1 cellular context compared by ENCODE assay signal in the genomic region with DNA sequence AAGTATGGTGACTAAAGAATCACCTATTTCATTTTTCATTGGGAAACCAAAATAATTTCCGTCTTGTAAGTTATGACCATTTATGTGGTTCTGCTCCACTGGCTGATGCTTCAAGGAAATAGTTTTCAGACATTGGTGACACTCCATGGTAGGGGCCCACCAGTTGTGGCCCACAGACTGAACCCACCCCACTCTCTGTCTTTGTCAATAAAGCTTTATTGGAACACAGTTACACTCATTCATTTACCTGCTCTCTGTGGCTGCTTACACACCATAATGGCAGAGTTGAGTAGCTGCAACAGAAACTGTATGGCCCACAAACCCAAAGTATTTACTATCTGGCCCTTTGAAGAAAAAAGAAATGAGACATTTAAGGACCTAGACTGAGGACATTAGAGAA.
TF ChIP-seq lines count a peak whose summit lies in the region.

No MANE protein-coding gene starts in this region.

TF ChIP-seq in GM23338, 12 proteins besides CTCF, POLR2A, EP300 and RAD21 (continued from another document):
- TF ChIP-seq, protein P1, sequence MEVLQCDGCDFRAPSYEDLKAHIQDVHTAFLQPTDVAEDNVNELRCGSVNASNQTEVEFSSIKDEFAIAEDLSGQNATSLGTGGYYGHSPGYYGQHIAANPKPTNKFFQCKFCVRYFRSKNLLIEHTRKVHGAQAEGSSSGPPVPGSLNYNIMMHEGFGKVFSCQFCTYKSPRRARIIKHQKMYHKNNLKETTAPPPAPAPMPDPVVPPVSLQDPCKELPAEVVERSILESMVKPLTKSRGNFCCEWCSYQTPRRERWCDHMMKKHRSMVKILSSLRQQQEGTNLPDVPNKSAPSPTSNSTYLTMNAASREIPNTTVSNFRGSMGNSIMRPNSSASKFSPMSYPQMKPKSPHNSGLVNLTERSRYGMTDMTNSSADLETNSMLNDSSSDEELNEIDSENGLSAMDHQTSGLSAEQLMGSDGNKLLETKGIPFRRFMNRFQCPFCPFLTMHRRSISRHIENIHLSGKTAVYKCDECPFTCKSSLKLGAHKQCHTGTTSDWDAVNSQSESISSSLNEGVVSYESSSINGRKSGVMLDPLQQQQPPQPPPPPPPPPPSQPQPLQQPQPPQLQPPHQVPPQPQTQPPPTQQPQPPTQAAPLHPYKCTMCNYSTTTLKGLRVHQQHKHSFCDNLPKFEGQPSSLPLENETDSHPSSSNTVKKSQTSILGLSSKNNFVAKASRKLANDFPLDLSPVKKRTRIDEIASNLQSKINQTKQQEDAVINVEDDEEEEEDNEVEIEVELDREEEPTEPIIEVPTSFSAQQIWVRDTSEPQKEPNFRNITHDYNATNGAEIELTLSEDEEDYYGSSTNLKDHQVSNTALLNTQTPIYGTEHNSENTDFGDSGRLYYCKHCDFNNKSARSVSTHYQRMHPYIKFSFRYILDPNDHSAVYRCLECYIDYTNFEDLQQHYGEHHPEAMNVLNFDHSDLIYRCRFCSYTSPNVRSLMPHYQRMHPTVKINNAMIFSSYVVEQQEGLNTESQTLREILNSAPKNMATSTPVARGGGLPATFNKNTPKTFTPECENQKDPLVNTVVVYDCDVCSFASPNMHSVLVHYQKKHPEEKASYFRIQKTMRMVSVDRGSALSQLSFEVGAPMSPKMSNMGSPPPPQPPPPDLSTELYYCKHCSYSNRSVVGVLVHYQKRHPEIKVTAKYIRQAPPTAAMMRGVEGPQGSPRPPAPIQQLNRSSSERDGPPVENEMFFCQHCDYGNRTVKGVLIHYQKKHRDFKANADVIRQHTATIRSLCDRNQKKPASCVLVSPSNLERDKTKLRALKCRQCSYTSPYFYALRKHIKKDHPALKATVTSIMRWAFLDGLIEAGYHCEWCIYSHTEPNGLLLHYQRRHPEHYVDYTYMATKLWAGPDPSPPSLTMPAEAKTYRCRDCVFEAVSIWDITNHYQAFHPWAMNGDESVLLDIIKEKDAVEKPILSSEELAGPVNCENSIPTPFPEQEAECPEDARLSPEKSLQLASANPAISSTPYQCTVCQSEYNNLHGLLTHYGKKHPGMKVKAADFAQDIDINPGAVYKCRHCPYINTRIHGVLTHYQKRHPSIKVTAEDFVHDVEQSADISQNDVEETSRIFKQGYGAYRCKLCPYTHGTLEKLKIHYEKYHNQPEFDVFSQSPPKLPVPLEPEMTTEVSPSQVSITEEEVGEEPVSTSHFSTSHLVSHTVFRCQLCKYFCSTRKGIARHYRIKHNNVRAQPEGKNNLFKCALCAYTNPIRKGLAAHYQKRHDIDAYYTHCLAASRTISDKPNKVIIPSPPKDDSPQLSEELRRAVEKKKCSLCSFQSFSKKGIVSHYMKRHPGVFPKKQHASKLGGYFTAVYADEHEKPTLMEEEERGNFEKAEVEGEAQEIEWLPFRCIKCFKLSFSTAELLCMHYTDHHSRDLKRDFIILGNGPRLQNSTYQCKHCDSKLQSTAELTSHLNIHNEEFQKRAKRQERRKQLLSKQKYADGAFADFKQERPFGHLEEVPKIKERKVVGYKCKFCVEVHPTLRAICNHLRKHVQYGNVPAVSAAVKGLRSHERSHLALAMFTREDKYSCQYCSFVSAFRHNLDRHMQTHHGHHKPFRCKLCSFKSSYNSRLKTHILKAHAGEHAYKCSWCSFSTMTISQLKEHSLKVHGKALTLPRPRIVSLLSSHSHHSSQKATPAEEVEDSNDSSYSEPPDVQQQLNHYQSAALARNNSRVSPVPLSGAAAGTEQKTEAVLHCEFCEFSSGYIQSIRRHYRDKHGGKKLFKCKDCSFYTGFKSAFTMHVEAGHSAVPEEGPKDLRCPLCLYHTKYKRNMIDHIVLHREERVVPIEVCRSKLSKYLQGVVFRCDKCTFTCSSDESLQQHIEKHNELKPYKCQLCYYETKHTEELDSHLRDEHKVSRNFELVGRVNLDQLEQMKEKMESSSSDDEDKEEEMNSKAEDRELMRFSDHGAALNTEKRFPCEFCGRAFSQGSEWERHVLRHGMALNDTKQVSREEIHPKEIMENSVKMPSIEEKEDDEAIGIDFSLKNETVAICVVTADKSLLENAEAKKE (CRISPR knock-in tag; IDR thresholded peaks at IDR 0.05), result no peak
- TF ChIP-seq, protein P2, sequence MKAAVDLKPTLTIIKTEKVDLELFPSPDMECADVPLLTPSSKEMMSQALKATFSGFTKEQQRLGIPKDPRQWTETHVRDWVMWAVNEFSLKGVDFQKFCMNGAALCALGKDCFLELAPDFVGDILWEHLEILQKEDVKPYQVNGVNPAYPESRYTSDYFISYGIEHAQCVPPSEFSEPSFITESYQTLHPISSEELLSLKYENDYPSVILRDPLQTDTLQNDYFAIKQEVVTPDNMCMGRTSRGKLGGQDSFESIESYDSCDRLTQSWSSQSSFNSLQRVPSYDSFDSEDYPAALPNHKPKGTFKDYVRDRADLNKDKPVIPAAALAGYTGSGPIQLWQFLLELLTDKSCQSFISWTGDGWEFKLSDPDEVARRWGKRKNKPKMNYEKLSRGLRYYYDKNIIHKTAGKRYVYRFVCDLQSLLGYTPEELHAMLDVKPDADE (IDR thresholded peaks at IDR 0.05), result no peak
